ENCODE assay signal across 25 cellular contexts in genomic region chr12:71708658-71709057, GRCh38.
"Had no signal": no experiment of that assay in that cellular context is flagged by ENCODE, and none has a peak within 500 bp of the region (broad histone marks: within the 10 kb centered on the region; RNA-seq: fewer than 3 reads in every experiment).

No MANE protein-coding gene starts in this region.

- H3K79me2 ChIP-seq: parathyroid adenoma had no signal

- H2AFZ ChIP-seq: parathyroid adenoma had no signal

- H3K4me1 ChIP-seq: ascending aorta, esophagus muscularis mucosa, parathyroid adenoma, sigmoid colon, upper lobe of left lung had no signal

- H3K27me3 ChIP-seq: ascending aorta, esophagus muscularis mucosa, foreskin keratinocyte, sigmoid colon, upper lobe of left lung had no signal

- H3K9me3 ChIP-seq: thoracic aorta had no signal

- DNase-seq: activated CD4-positive, alpha-beta T cell treated with anti-CD3 and anti-CD28 coated beads, Interleukin-2, amount 10 ng/mL, durations not matched to agents 7 days and 5 days; activated CD8-positive, alpha-beta memory T cell treated with anti-CD3 and anti-CD28 coated beads, Interleukin-2, amount 50 U/mL, for 4 hours; activated effector memory CD4-positive, alpha-beta T cell treated with Interleukin-2 at 50 U/mL for 16 hours; activated naive CD4-positive, alpha-beta T cell treated with anti-CD3 and anti-CD28 coated beads, Interleukin-2, amount 50 U/mL, for 16 hours; activated T-cell treated with anti-CD3 and anti-CD28 coated beads, Interleukin-2, amount 50 U/mL, for 4 hours; cerebellar nuclear complex; cortex of kidney; glutamatergic neuron; hippocampal formation; islet precursor cell; sigmoid colon; stimulated activated naive B cell treated with anti-CD40 and anti-IgM and Interleukin-4, amounts not matched to agents 10 μg/mL and 1 μg/mL and 100 μg/mL, for 72 hours; upper lobe of left lung had no signal

- H3K36me3 ChIP-seq: sigmoid colon, thoracic aorta had no signal

- H3K27ac ChIP-seq: ascending aorta, esophagus muscularis mucosa, foreskin keratinocyte, parathyroid adenoma, sigmoid colon, thoracic aorta, upper lobe of left lung had no signal

- H3K27ac Mint-ChIP-seq: mesothelial cell of epicardium; natural killer cell treated with Interleukin-12 subunit alpha and Interleukin-12 subunit beta and Interleukin-15 and Interleukin-18, amount 100 ng/mL, for 72 hours; stimulated activated naive B cell treated with anti-CD40 and anti-IgM and Interleukin-4, amounts not matched to agents 10 μg/mL and 1 μg/mL and 100 μg/mL, for 72 hours; T-helper 1 cell treated with Interleukin-12 subunit alpha and Interleukin-12 subunit beta and Interleukin-4 antibody, amounts not matched to agents 30 μg/mL and 1 μg/mL, for 36 hours had no signal

- ATAC-seq: activated CD4-positive, CD25-positive, alpha-beta regulatory T cell treated with anti-CD3 and anti-CD28 coated beads, Interleukin-2, amount 50 U/mL, for 24 hours; activated T-cell treated with anti-CD3 and anti-CD28 coated beads, Interleukin-2, amount 50 U/mL, for 4 hours; foreskin keratinocyte; left lobe of liver; natural killer cell treated with Interleukin-12 subunit alpha and Interleukin-12 subunit beta and Interleukin-15 and Interleukin-18, amount 100 ng/mL, for 72 hours; stimulated activated naive B cell treated with anti-CD40 and anti-IgM and Interleukin-4, amounts not matched to agents 10 μg/mL and 1 μg/mL and 100 μg/mL, for 72 hours had no signal

- H3K4me3 ChIP-seq: ascending aorta, esophagus muscularis mucosa, lung, sigmoid colon, thoracic aorta, upper lobe of left lung had no signal

- H3K9ac ChIP-seq: parathyroid adenoma had no signal

- FAIRE-seq: endometrium had no signal

- H3K4me3 Mint-ChIP-seq: activated T-cell treated with anti-CD3 and anti-CD28 coated beads, Interleukin-2, amount 50 U/mL, for 4 hours; mesothelial cell of epicardium; natural killer cell treated with Interleukin-12 subunit alpha and Interleukin-12 subunit beta and Interleukin-15 and Interleukin-18, amount 100 ng/mL, for 72 hours; stimulated activated naive B cell treated with anti-CD40 and anti-IgM and Interleukin-4, amounts not matched to agents 10 μg/mL and 1 μg/mL and 100 μg/mL, for 72 hours; T-helper 1 cell treated with Interleukin-12 subunit alpha and Interleukin-12 subunit beta and Interleukin-4 antibody, amounts not matched to agents 30 μg/mL and 1 μg/mL, for 36 hours had no signal

- H3K27me3 Mint-ChIP-seq: stimulated activated naive B cell treated with anti-CD40 and anti-IgM and Interleukin-4, amounts not matched to agents 10 μg/mL and 1 μg/mL and 100 μg/mL, for 72 hours had no signal
